9 cellular contexts compared by ENCODE assay signal in the genomic region with DNA sequence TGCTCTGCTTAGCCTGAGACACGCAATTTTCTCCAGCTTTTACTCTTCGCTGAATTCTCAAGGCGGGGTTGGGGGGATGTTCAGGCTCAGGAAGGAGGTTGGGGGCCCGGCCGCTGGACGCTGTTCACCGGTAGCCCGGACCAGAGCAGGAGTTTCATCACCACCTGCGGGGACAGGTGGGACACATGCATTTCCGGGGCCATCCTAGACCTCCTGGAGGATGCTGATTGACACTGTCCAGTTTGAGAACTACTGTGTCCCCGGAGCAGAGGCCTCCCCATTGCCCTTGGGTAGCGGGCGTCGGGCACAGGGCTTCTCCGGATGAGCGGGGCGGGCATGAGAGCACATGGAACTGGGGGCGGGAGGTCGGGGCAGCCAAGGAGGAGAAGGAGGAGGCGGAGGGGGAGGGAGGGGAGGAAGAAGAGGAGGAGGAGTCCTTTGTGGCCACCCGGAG.
A peak's percentile ranks its signal among the peaks of the same experiment; 100 is the strongest.
DNase-seq lines count a peak whose midpoint lies in the region; ATAC-seq and TF ChIP-seq lines count a peak whose summit lies in the region.
"Had no signal": no experiment of that assay in that cellular context is flagged by ENCODE, and none has a peak within 500 bp of the region (broad histone marks: within the 10 kb centered on the region; RNA-seq: fewer than 3 reads in every experiment).

No MANE protein-coding gene starts in this region.

- H3K27ac Mint-ChIP-seq in T-helper 2 cell treated with Interferon-gamma antibody and Interleukin-4, amounts not matched to agents 5 μg/mL and 100 μg/mL, for 36 hours: no peak overlapping the region
- H3K27ac Mint-ChIP-seq in T-cell: no peak overlapping the region
- H3K27ac Mint-ChIP-seq in stimulated activated naive B cell treated with anti-CD40 and anti-IgM and Interleukin-4, amounts not matched to agents 10 μg/mL and 1 μg/mL and 100 μg/mL, for 72 hours: peak overlapping the region; percentile 76

- POLR2A ChIA-PET in T-cell (lab: Charles Lee): no interaction called here

- peaks cover 28% of the 10 kb centered on the region for H3K4me1 Mint-ChIP-seq in T-helper 2 cell treated with Interferon-gamma antibody and Interleukin-4, amounts not matched to agents 5 μg/mL and 100 μg/mL, for 36 hours (ENCODE audit: low read depth)
- peaks cover 24 to 31% (median 28%) of the 10 kb centered on the region in 3 donors for H3K4me1 Mint-ChIP-seq in T-cell
- H3K4me1 Mint-ChIP-seq in stimulated activated naive B cell treated with anti-CD40 and anti-IgM and Interleukin-4, amounts not matched to agents 10 μg/mL and 1 μg/mL and 100 μg/mL, for 72 hours: peaks cover 24 to 42% of the 10 kb centered on the region in 2 donors

- no peak for DNase-seq in T-helper 2 cell treated with Interferon-gamma antibody and Interleukin-4, amounts not matched to agents 5 μg/mL and 100 μg/mL, for 36 hours (ENCODE audit: low spot score)
- DNase-seq in T-helper 2 cell: no peak
- no peak for DNase-seq in T-cell
- no peak for DNase-seq in stimulated activated naive B cell treated with anti-CD40 and anti-IgM and Interleukin-4, amounts not matched to agents 10 μg/mL and 1 μg/mL and 100 μg/mL, for 72 hours
- no peak for DNase-seq in KG1 (lab: John Stamatoyannopoulos, UW)
- no peak for DNase-seq in foreskin fibroblast
- DNase-seq in NAMALWA (ENCODE audit: low spot score): no peak
- DNase-seq: NCI-H187 treated with DMSO at 0.1 percent for 48 hours had no signal

- no peaks in the 10 kb centered on the region for H3K9me3 Mint-ChIP-seq in T-helper 2 cell treated with Interferon-gamma antibody and Interleukin-4, amounts not matched to agents 5 μg/mL and 100 μg/mL, for 36 hours
- no peaks in the 10 kb centered on the region for H3K9me3 Mint-ChIP-seq in T-cell
- no peaks in the 10 kb centered on the region for H3K9me3 Mint-ChIP-seq in stimulated activated naive B cell treated with anti-CD40 and anti-IgM and Interleukin-4, amounts not matched to agents 10 μg/mL and 1 μg/mL and 100 μg/mL, for 72 hours

- peak overlapping the region; percentile 72 for H3K4me3 Mint-ChIP-seq in T-helper 2 cell treated with Interferon-gamma antibody and Interleukin-4, amounts not matched to agents 5 μg/mL and 100 μg/mL, for 36 hours
- H3K4me3 Mint-ChIP-seq in T-cell: peak overlapping the region; percentile 6 to 71 (median 32)
- peak overlapping the region; percentile 71 to 79 for H3K4me3 Mint-ChIP-seq in stimulated activated naive B cell treated with anti-CD40 and anti-IgM and Interleukin-4, amounts not matched to agents 10 μg/mL and 1 μg/mL and 100 μg/mL, for 72 hours

- no peak for ATAC-seq in T-cell (replicated peaks in 1 of 4)
- no peak for ATAC-seq in stimulated activated naive B cell treated with anti-CD40 and anti-IgM and Interleukin-4, amounts not matched to agents 10 μg/mL and 1 μg/mL and 100 μg/mL, for 72 hours (replicated peaks)

- no peaks in the 10 kb centered on the region for H3K36me3 Mint-ChIP-seq in T-helper 2 cell treated with Interferon-gamma antibody and Interleukin-4, amounts not matched to agents 5 μg/mL and 100 μg/mL, for 36 hours (ENCODE audit: low read depth)
- no peaks in the 10 kb centered on the region for H3K36me3 Mint-ChIP-seq in T-cell
- peaks cover 0 to under 1% of the 10 kb centered on the region in 2 donors for H3K36me3 Mint-ChIP-seq in stimulated activated naive B cell treated with anti-CD40 and anti-IgM and Interleukin-4, amounts not matched to agents 10 μg/mL and 1 μg/mL and 100 μg/mL, for 72 hours

- H3K27me3 Mint-ChIP-seq in T-helper 2 cell treated with Interferon-gamma antibody and Interleukin-4, amounts not matched to agents 5 μg/mL and 100 μg/mL, for 36 hours (ENCODE audit: low read depth): peaks cover 71% of the 10 kb centered on the region
- H3K27me3 Mint-ChIP-seq in T-cell: peaks cover 44 to 55% of the 10 kb centered on the region in 2 donors
- H3K27me3 Mint-ChIP-seq in stimulated activated naive B cell treated with anti-CD40 and anti-IgM and Interleukin-4, amounts not matched to agents 10 μg/mL and 1 μg/mL and 100 μg/mL, for 72 hours: peaks cover 16 to 17% of the 10 kb centered on the region in 2 donors

- peak overlapping the region; percentile 58 for H3K4me3 ChIP-seq in iPS-11a (ENCODE audit: low read depth, low read length)
- H3K4me3 ChIP-seq in foreskin fibroblast (ENCODE audit: low read depth in 1 of 2, low read length in 2 of 2): no peak overlapping the region

- TF ChIP-seq CTCF in foreskin fibroblast (IDR thresholded peaks at IDR 0.05; ENCODE audit: low read depth, low read length): no peak

- CTCF ChIA-PET in T-cell (lab: Charles Lee): no interaction called here
